Comparison of ENCODE assay signal across 8 cellular contexts in genomic region chr10:24382979-24383663, GRCh38.
DNase-seq lines count a peak whose midpoint lies in the region; ATAC-seq, FAIRE-seq and TF ChIP-seq lines count a peak whose summit lies in the region.

No MANE protein-coding gene starts in this region.

- H3K9me3 ChIP-seq in A549 = no peaks in the 10 kb centered on the region
- H3K9me3 ChIP-seq in colonic mucosa = no peaks in the 10 kb centered on the region
- H3K9me3 ChIP-seq in gastrocnemius medialis = no peaks in the 10 kb centered on the region

- POLR2A ChIA-PET in A549 (lab: Yijun Ruan, JAX) = interaction anchor here (0.7 kb wide), 1 partner anchor 83 kb away, joined by 4 read pairs; no protein-coding TSS in a partner anchor

- H3K4me2 ChIP-seq in A549 = peak overlapping the region; percentile 47; the same call in 2 of the 3 replicates

- H3K27me3 ChIP-seq in colonic mucosa (no peaks in the 10 kb centered on the region), gastrocnemius medialis (no peaks in the 10 kb centered on the region)

- TF ChIP-seq RAD21 in A549 (conservative IDR thresholded peaks at IDR 0.05 in 1 of 2, IDR thresholded peaks at IDR 0.05 in 1 of 2) = no peak

- H3K4me1 ChIP-seq in A549 (peaks cover 4% of the 10 kb centered on the region; the same call in 2 of the 3 replicates), colonic mucosa (peaks cover 5% of the 10 kb centered on the region), gastrocnemius medialis (peaks cover 45 to 56% of the 10 kb centered on the region in 2 donors)

- TF ChIP-seq CTCF in A549 (IDR thresholded peaks at IDR 0.05) (no peak), colonic mucosa (IDR thresholded peaks at IDR 0.05) (no peak), gastrocnemius medialis (IDR thresholded peaks at IDR 0.05 in 4 of 5, conservative IDR thresholded peaks at IDR 0.05 in 1 of 5) (no peak)

- DNase-seq in A549 (ENCODE audit: low read depth in 1 of 2, low spot score in 1 of 2) (no peak), colonic mucosa (peak; percentile 63), gastrocnemius medialis (no peak), middle frontal gyrus (ENCODE audit: extremely low spot score, low spot score) (no peak), NCI-H1417 treated with DMSO at 0.1 percent for 48 hours (lab: John Stamatoyannopoulos, UW) (no peak), foreskin melanocyte (no peak)

- H3K4me3 ChIP-seq in A549 (no peak overlapping the region), colonic mucosa (no peak overlapping the region), gastrocnemius medialis (peak overlapping the region in 1 of 4 donors; percentile 6)

- no peak overlapping the region for H3K27ac ChIP-seq in A549
- H3K27ac ChIP-seq in colonic mucosa = peak overlapping the region; percentile 18
- peak overlapping the region; percentile 89 to 98 (median 94) for H3K27ac ChIP-seq in gastrocnemius medialis

- intact Hi-C loops in colonic mucosa (cut with DNase I) (no loop called here), gastrocnemius medialis (cut with DNase I; ENCODE audit: low total_unique reads) (loop anchor here (2.0 to 10.0 kb wide), 5 partner anchors 64 to 268 kb away; no protein-coding TSS in a partner anchor)

- H3K9ac ChIP-seq in colonic mucosa (ENCODE audit: low read depth in 2 of 2, low read length in 2 of 2) = peak overlapping the region; percentile 7 to 13

- TF ChIP-seq EP300 in A549 (IDR thresholded peaks at IDR 0.05) = no peak

- ATAC-seq in A549 (peak; percentile 28 to 53; a peak in 3 of 6 replicates), GM19397 (IDR thresholded peaks at IDR 0.05; ENCODE audit: unreplicated experiment) (peak; percentile 56), HG03354 (IDR thresholded peaks at IDR 0.05; ENCODE audit: poor library complexity, severe bottlenecking, unreplicated experiment) (peak; percentile 72), gastrocnemius medialis (peak; percentile 3 to 9)

- TF ChIP-seq POLR2A in A549 (IDR thresholded peaks at IDR 0.05; ENCODE audit: low read length) (no peak), gastrocnemius medialis (IDR thresholded peaks at IDR 0.05) (no peak)

- H3K36me3 ChIP-seq in colonic mucosa (no peaks in the 10 kb centered on the region), gastrocnemius medialis (peaks cover 0 to 12% of the 10 kb centered on the region in 2 donors)

- no peak for FAIRE-seq in A549 (lab: Jason Lieb, UNC)

- in situ Hi-C loops in gastrocnemius medialis (cut with MboI; ENCODE audit: low sequenced_read_pairs in 4 of 4) = loop anchor here in 1 of 4 donors (25.0 kb wide), 1 partner anchor 129 kb away; no protein-coding TSS in a partner anchor

- WGBS in A549 (ENCODE audit: missing lambda C conversion rate) = 76% methylated on average over 12 of the region's 12 CpGs

- CTCF ChIA-PET in A549 (lab: Yijun Ruan, JAX) = interaction anchor here (1.0 to 2.1 kb wide), 8 partner anchors 8 to 135 kb away, joined by 4 to 6 read pairs (median 5); no protein-coding TSS in a partner anchor

TF ChIP-seq in A549, 52 proteins besides CTCF, POLR2A, EP300 and RAD21:
- TF ChIP-seq USF2 (IDR thresholded peaks at IDR 0.05) (no peak), GATA3 (IDR thresholded peaks at IDR 0.05; ENCODE audit: borderline replicate concordance) (no peak), HDAC2 (IDR thresholded peaks at IDR 0.05) (no peak), HEYL (CRISPR knock-in tag; IDR thresholded peaks at IDR 0.05) (no peak), MAZ (IDR thresholded peaks at IDR 0.05; ENCODE audit: borderline replicate concordance, low read depth, low read length) (no peak), MAX (IDR thresholded peaks at IDR 0.05) (no peak), HOXB13 (CRISPR knock-in tag; IDR thresholded peaks at IDR 0.05; ENCODE audit: low read depth) (no peak)

Comparison
In these comparisons a context has a peak if more than half of its experiments do, and no peak if none do; other contexts are left out.
1. ATAC-seq: peak in every context shown above with its lines; median percentile 72 in HG03354; 56 in GM19397; 40 in A549; 6 in gastrocnemius medialis.
2. H3K27ac ChIP-seq: peak in colonic mucosa (single experiment) and gastrocnemius medialis (4 of 4); none in A549 (0 of 2).